In the genomic region with DNA sequence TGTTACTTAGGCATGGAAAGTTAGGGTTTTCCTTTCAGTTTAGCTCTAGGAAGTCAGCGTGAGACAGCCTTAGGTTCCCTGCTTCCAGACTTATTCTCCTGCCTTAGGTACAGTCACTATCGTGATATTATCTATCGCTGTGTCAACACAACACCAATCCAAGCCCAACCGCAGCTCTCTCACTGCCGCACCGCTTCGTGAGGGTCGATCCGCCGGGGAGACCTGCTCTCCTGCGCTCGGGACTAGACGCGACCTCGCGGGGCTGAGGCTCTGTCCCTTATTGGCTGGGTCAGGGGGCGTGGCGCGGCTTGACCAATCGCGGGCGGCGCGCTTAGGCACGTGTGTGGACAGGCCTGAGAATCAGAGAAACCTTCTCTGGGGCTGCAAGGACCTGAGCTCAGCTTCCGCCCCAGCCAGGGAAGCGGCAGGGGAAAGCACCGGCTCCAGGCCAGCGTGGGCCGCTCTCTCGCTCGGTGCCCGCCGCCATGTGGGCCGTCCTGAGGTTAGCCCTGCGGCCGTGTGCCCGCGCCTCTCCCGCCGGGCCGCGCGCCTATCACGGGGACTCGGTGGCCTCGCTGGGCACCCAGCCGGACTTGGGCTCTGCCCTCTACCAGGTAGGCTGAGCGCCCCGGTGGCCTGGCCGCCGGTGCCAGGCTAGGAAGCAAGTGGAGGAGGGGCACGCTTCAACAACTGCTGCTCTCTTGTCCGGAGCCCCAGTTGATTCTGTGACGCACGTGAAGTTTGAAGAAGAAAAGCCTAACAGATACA, we compare ENCODE assay signal across 8 cellular contexts. TPM values are rescaled to one million over a fixed set of nuclear protein-coding genes. Genes with fewer than 3 reads are reported as not detected.
DNase-seq lines count a peak whose midpoint lies in the region; ATAC-seq and TF ChIP-seq lines count a peak whose summit lies in the region.

A gene (plus strand): TSS at position 400 of the 768 bp plus-strand sequence. CDS start 86 bp downstream, at position 486.

- H3K27me3 Mint-ChIP-seq in HFFc6 (ENCODE audit: insufficient read depth) = no peaks in the 10 kb centered on the region; the same call in 1 of the 2 replicates
- H3K27me3 Mint-ChIP-seq in activated naive CD4-positive, alpha-beta T cell treated with anti-CD3 and anti-CD28 coated beads, Interleukin-2, amount 10 ng/mL, durations not matched to agents 7 days and 5 days = no peaks in the 10 kb centered on the region

- TF ChIP-seq EP300 in gastroesophageal sphincter (IDR thresholded peaks at IDR 0.05) = no peak

- peak within 1 kb of the TSS; percentile 98 for H3K4me3 ChIP-seq in NB4 (ENCODE audit: low read depth, low read length)
- peak within 1 kb of the TSS; percentile 26 to 79 for H3K4me3 ChIP-seq in gastroesophageal sphincter
- H3K4me3 ChIP-seq in neutrophil (ENCODE audit: low read depth in 1 of 2, low read length in 1 of 2) = peak within 1 kb of the TSS; percentile 72 to 78

- ATAC-seq in gastroesophageal sphincter = peak; percentile 100

- H3K27ac Mint-ChIP-seq in HFFc6 = peak within 1 kb of the TSS; percentile 91
- peak within 1 kb of the TSS; percentile 94 for H3K27ac Mint-ChIP-seq in activated naive CD4-positive, alpha-beta T cell treated with anti-CD3 and anti-CD28 coated beads, Interleukin-2, amount 10 ng/mL, durations not matched to agents 7 days and 5 days

- CTCF ChIA-PET in activated naive CD4-positive, alpha-beta T cell treated with anti-CD3 and anti-CD28 coated beads, Interleukin-2, amount 10 ng/mL, durations not matched to agents 7 days and 5 days (lab: Charles Lee) = interaction anchor here (2.3 to 5.2 kb wide), 2 partner anchors 14 to 112 kb away, joined by 9 to 42 read pairs; no protein-coding TSS in a partner anchor

- no peaks in the 10 kb centered on the region; the same call in 1 of the 2 replicates for H3K36me3 Mint-ChIP-seq in HFFc6 (ENCODE audit: low read depth)
- H3K36me3 Mint-ChIP-seq in activated naive CD4-positive, alpha-beta T cell treated with anti-CD3 and anti-CD28 coated beads, Interleukin-2, amount 10 ng/mL, durations not matched to agents 7 days and 5 days = peaks cover 8% of the 10 kb centered on the region

- peak; percentile 72 for TF ChIP-seq POLR2A in NB4 (IDR thresholded peaks at IDR 0.05; ENCODE audit: extremely low read depth, insufficient read length)
- TF ChIP-seq POLR2A in gastroesophageal sphincter (IDR thresholded peaks at IDR 0.05) = peak; percentile 71 to 77

- no peaks in the 10 kb centered on the region for H3K9me3 Mint-ChIP-seq in HFFc6
- H3K9me3 Mint-ChIP-seq in activated naive CD4-positive, alpha-beta T cell treated with anti-CD3 and anti-CD28 coated beads, Interleukin-2, amount 10 ng/mL, durations not matched to agents 7 days and 5 days = no peaks in the 10 kb centered on the region

- peak within 1 kb of the TSS; percentile 91 for H3K4me3 Mint-ChIP-seq in HFFc6
- peak within 1 kb of the TSS; percentile 91 for H3K4me3 Mint-ChIP-seq in activated naive CD4-positive, alpha-beta T cell treated with anti-CD3 and anti-CD28 coated beads, Interleukin-2, amount 10 ng/mL, durations not matched to agents 7 days and 5 days

- TF ChIP-seq CTCF in HFFc6 (IDR thresholded peaks at IDR 0.05) = no peak
- no peak for TF ChIP-seq CTCF in NB4 (IDR thresholded peaks at IDR 0.05; ENCODE audit: low read depth, low read length)
- peak in 1 of 4 experiments; percentile 6 for TF ChIP-seq CTCF in gastroesophageal sphincter (IDR thresholded peaks at IDR 0.05)
- TF ChIP-seq CTCF in neutrophil (IDR thresholded peaks at IDR 0.05) = no peak
- no peak for TF ChIP-seq CTCF in subcutaneous adipose tissue (IDR thresholded peaks at IDR 0.05; ENCODE audit: low read depth)

- H3K4me1 ChIP-seq in gastroesophageal sphincter = peaks cover 0 to 40% (median 3%) of the 10 kb centered on the region in 3 donors
- peaks cover 10 to 14% of the 10 kb centered on the region in 2 experiments for H3K4me1 ChIP-seq in neutrophil (ENCODE audit: control insufficient read depth in 1 of 2, insufficient read depth in 1 of 2, low read depth in 1 of 2, low read length in 1 of 2)

- H3K27ac ChIP-seq in gastroesophageal sphincter = peak within 1 kb of the TSS; percentile 52 to 90 (median 86)
- peak within 1 kb of the TSS; percentile 75 for H3K27ac ChIP-seq in neutrophil

- H3K27me3 ChIP-seq in gastroesophageal sphincter (no peaks in the 10 kb centered on the region), neutrophil (no peaks in the 10 kb centered on the region)

- H3K9me3 ChIP-seq in gastroesophageal sphincter (no peaks in the 10 kb centered on the region), neutrophil (no peaks in the 10 kb centered on the region)

- peaks cover 19% of the 10 kb centered on the region for H3K4me1 Mint-ChIP-seq in HFFc6 (ENCODE audit: low read depth)
- peaks cover 36% of the 10 kb centered on the region for H3K4me1 Mint-ChIP-seq in activated naive CD4-positive, alpha-beta T cell treated with anti-CD3 and anti-CD28 coated beads, Interleukin-2, amount 10 ng/mL, durations not matched to agents 7 days and 5 days

- DNase-seq in GM04504 (ENCODE audit: low read depth) = peak; percentile 84
- DNase-seq in HFFc6 = peak; percentile 93
- DNase-seq in NB4 (ENCODE audit: low read depth) = peak; percentile 98
- DNase-seq in SK-N-DZ (ENCODE audit: low spot score) = peak; percentile 96
- DNase-seq in activated naive CD4-positive, alpha-beta T cell treated with anti-CD3 and anti-CD28 coated beads, Interleukin-2, amount 10 ng/mL, durations not matched to agents 7 days and 5 days = peak; percentile 99

- H3K36me3 ChIP-seq in gastroesophageal sphincter = no peaks in the 10 kb centered on the region
- no peaks in the 10 kb centered on the region for H3K36me3 ChIP-seq in neutrophil

- WGBS in gastroesophageal sphincter (ENCODE audit: low coverage in 1 of 2), 2 donors = 0% methylated on average over 3 to 5 of the region's 56 CpGs

RNA-seq across cellular contexts. Expression of the gene that starts here (rescaled TPM):
- 10 to 100 TPM; 11.7 to 22.4 (median 14.0) TPM for total RNA-seq in HFFc6 (2021; fragmentation: NEBNext Ultra II Directional; extraction: Animal tissue kit (Norgen Biotek cat#: 25700))
- polyA plus RNA-seq in SK-N-DZ (2014; cell fraction: cytosol; rRNA removed) = 49.1 and 55.1 TPM in 2 replicates
- 30.7 and 32.3 TPM in 2 replicates for polyA plus RNA-seq in SK-N-DZ (2014; cell fraction: nucleus; rRNA removed)
- 10 to 100 TPM; 21.4 to 35.3 (median 26.0) TPM for total RNA-seq in gastroesophageal sphincter
- 10 to 100 TPM; 52.4 to 95.5 (median 79.4) TPM for total RNA-seq in subcutaneous adipose tissue

Comparison
In these comparisons a context has a peak if more than half of its experiments do, and no peak if none do; other contexts are left out.
1. Peak in every context shown above with its lines: DNase-seq, ATAC-seq, H3K4me3 ChIP-seq and H3K27ac ChIP-seq.